In the genomic region with DNA sequence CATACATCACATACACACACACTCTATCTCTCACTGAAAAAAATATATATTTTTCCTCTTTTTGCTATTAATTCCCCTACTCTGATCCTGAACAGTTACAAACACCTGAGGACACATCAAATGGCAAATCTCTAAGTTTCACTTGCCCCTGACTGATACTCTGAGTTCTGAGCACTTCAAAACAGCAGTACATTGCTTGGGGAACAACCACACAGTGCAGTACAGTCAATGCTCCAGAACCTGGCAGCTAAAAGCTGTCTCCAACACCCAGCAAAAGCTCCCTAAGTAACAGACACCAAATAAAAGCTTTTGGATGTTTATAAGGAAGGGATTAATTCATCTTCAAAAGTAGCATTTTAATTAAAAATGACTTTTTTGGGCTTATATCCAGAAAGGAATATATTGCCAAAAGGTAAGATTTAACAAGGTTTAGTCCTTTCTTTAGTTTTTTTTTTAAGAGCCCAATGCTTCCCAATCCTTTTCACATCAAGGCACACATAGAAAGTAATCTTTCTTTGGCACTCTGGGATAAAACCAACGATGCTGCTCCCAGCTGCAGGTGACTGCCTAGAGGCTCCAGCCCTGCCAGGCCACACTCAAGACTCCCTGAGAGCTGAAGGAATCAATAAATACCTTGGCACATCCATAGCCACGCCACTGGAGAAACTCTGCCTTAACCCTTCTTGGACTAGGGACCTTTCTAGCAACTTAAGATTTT, we compare ENCODE assay signal across 17 cellular contexts.
DNase-seq lines count a peak whose midpoint lies in the region; ATAC-seq and TF ChIP-seq lines count a peak whose summit lies in the region.
"Had no signal": no experiment of that assay in that cellular context is flagged by ENCODE, and none has a peak within 500 bp of the region (broad histone marks: within the 10 kb centered on the region; RNA-seq: fewer than 3 reads in every experiment).

No MANE protein-coding gene starts in this region.

- CTCF ChIA-PET in Caco-2 (lab: Charles Lee): no interaction called here
- CTCF ChIA-PET in A673 (lab: Charles Lee): no interaction called here

- no peaks in the 10 kb centered on the region for H3K9me3 ChIP-seq in Caco-2
- no peaks in the 10 kb centered on the region for H3K9me3 ChIP-seq in lung (ENCODE audit: control insufficient read depth in 2 of 2, insufficient read depth in 1 of 2, low read length in 1 of 2)
- no peaks in the 10 kb centered on the region for H3K9me3 ChIP-seq in stomach
- no peaks in the 10 kb centered on the region for H3K9me3 ChIP-seq in A673 (ENCODE audit: low read depth, low read length, poor library complexity, severe bottlenecking)

- no peaks in the 10 kb centered on the region for H3K27me3 Mint-ChIP-seq in Caco-2 (ENCODE audit: insufficient read depth, unreplicated experiment)
- H3K27me3 Mint-ChIP-seq: activated naive CD4-positive, alpha-beta T cell treated with anti-CD3 and anti-CD28 coated beads, Interleukin-2, amount 50 U/mL, for 24 hours had no signal

- H3K4me1 ChIP-seq in Caco-2 (peaks cover 51% of the 10 kb centered on the region), lung (ENCODE audit: control insufficient read depth in 2 of 2, insufficient read depth in 2 of 2, low read length in 2 of 2) (peaks cover 7 to 8% of the 10 kb centered on the region in 2 donors), stomach (peaks cover 4 to 55% (median 28%) of the 10 kb centered on the region in 4 donors), A673 (ENCODE audit: insufficient read depth, low read length, poor library complexity, severe bottlenecking) (no peaks in the 10 kb centered on the region)

- intact Hi-C loops in Caco-2 (cut with micrococcal nuclease; ENCODE audit: unreplicated experiment): no loop called here
- intact Hi-C loops in stomach (cut with DNase I; ENCODE audit: low total_unique reads): no loop called here
- intact Hi-C loops in A673 (cut with micrococcal nuclease; ENCODE audit: unreplicated experiment): no loop called here

- H3K4me3 ChIP-seq in Caco-2 (ENCODE audit: low read depth, low read length): no peak overlapping the region
- no peak overlapping the region for H3K4me3 ChIP-seq in lung
- H3K4me3 ChIP-seq in stomach: no peak overlapping the region
- no peak overlapping the region for H3K4me3 ChIP-seq in A673 (ENCODE audit: low read depth, low read length, poor library complexity, severe bottlenecking)
- H3K4me3 ChIP-seq: K562 had no signal

- no peak for DNase-seq in Caco-2
- DNase-seq in lung (ENCODE audit: low spot score): no peak
- no peak for DNase-seq in stomach
- no peak for DNase-seq in GM03348 (ENCODE audit: low spot score)
- DNase-seq in NCI-H2227 (lab: John Stamatoyannopoulos, UW; ENCODE audit: unreplicated experiment): no peak
- DNase-seq in A673 (ENCODE audit: low spot score): no peak
- DNase-seq: activated CD4-positive, CD25-positive, alpha-beta regulatory T cell; central memory CD4-positive, alpha-beta T cell; glutamatergic neuron; NCI-H1105 treated with DMSO at 0.1 percent for 48 hours; NCI-H345; retina; stimulated activated CD4-positive, alpha-beta T cell treated with anti-CD3 and anti-CD28 coated beads, Interleukin-4, amount 100 ng/mL, for 1 hour had no signal

- peaks cover 9% of the 10 kb centered on the region for H3K36me3 Mint-ChIP-seq in Caco-2 (ENCODE audit: insufficient read depth, unreplicated experiment)

- 20 to 66% (median 58%) methylated on average over 2 of the region's 2 CpGs for WGBS in adipose tissue, 3 donors
- 56 to 72% methylated on average over 2 of the region's 2 CpGs for WGBS in lung, 2 donors
- WGBS in stomach, 5 donors: 48 to 81% (median 53%) methylated on average over 2 of the region's 2 CpGs

- TF ChIP-seq CTCF in Caco-2 (IDR thresholded peaks at IDR 0.05; ENCODE audit: insufficient read depth in 1 of 2, low read depth in 1 of 2, low read length in 1 of 2, severe bottlenecking in 1 of 2, unreplicated experiment in 1 of 2): no peak
- no peak for TF ChIP-seq CTCF in lung (IDR thresholded peaks at IDR 0.05; ENCODE audit: control extremely low read depth, extremely low read depth)
- no peak for TF ChIP-seq CTCF in stomach (IDR thresholded peaks at IDR 0.05)
- TF ChIP-seq CTCF in A673 (conservative IDR thresholded peaks at IDR 0.05; ENCODE audit: low read depth, low read length): no peak

- no peak for ATAC-seq in lung (ENCODE audit: insufficient read depth, low FRiP score)
- ATAC-seq in HG03571 (IDR thresholded peaks at IDR 0.05; ENCODE audit: unreplicated experiment): no peak
- ATAC-seq: K562 had no signal

- H3K9me3 Mint-ChIP-seq in Caco-2 (ENCODE audit: unreplicated experiment): no peaks in the 10 kb centered on the region
- H3K9me3 Mint-ChIP-seq: activated naive CD4-positive, alpha-beta T cell treated with anti-CD3 and anti-CD28 coated beads, Interleukin-2, amount 50 U/mL, for 24 hours had no signal

- peak overlapping the region; percentile 61 for H3K27ac Mint-ChIP-seq in Caco-2 (ENCODE audit: unreplicated experiment)
- H3K27ac Mint-ChIP-seq: activated naive CD4-positive, alpha-beta T cell treated with anti-CD3 and anti-CD28 coated beads, Interleukin-2, amount 50 U/mL, for 24 hours had no signal

- TF ChIP-seq POLR2A in stomach (IDR thresholded peaks at IDR 0.05): no peak

- TF ChIP-seq EP300 in stomach (IDR thresholded peaks at IDR 0.05): no peak

- H3K27ac ChIP-seq in adipose tissue (ENCODE audit: low read depth, low read length) (peak overlapping the region; percentile 33), lung (ENCODE audit: low read depth in 1 of 2, low read length in 1 of 2) (peak overlapping the region; percentile 9), stomach (peak overlapping the region in 4 of 5 donors; percentile 36 to 71 (median 60)), A673 (ENCODE audit: low read depth, low read length, poor library complexity, severe bottlenecking) (no peak overlapping the region)

- H3K36me3 ChIP-seq in Caco-2 (ENCODE audit: control insufficient read depth, insufficient read depth, low read length) (peaks cover 4% of the 10 kb centered on the region), lung (ENCODE audit: control insufficient read depth in 2 of 2, insufficient read depth in 2 of 2, low read length in 2 of 2) (peaks cover 2 to 5% of the 10 kb centered on the region in 2 donors), stomach (peaks cover 0 to 13% (median 6%) of the 10 kb centered on the region in 4 donors), A673 (ENCODE audit: insufficient read depth, low read length, poor library complexity, severe bottlenecking) (no peaks in the 10 kb centered on the region)

- H3K4me3 Mint-ChIP-seq in Caco-2 (ENCODE audit: unreplicated experiment): no peak overlapping the region
- H3K4me3 Mint-ChIP-seq: activated naive CD4-positive, alpha-beta T cell treated with anti-CD3 and anti-CD28 coated beads, Interleukin-2, amount 50 U/mL, for 24 hours had no signal

- H3K27me3 ChIP-seq in Caco-2 (replicated peaks; ENCODE audit: control insufficient read depth, insufficient read depth, low read length) (no peaks in the 10 kb centered on the region), lung (ENCODE audit: control insufficient read depth, insufficient read depth) (no peaks in the 10 kb centered on the region), stomach (no peaks in the 10 kb centered on the region), A673 (replicated peaks; ENCODE audit: insufficient read depth, low read depth, low read length, poor library complexity) (no peaks in the 10 kb centered on the region)

- BruUV-seq in Caco-2 (replicated peaks; lab: Mats Ljungman, UMichigan): no TSS peak
- BruUV-seq in A673 (replicated peaks; lab: Mats Ljungman, UMichigan): no TSS peak

- POLR2A ChIA-PET in Caco-2 (lab: Charles Lee): no interaction called here
- POLR2A ChIA-PET in A673 (lab: Charles Lee; ENCODE audit: low non-redundant PET): no interaction called here

- H3K4me1 Mint-ChIP-seq in Caco-2 (ENCODE audit: low read depth, unreplicated experiment): peaks cover 47% of the 10 kb centered on the region
